ENCODE assay signal across 20 cellular contexts in the genomic region with DNA sequence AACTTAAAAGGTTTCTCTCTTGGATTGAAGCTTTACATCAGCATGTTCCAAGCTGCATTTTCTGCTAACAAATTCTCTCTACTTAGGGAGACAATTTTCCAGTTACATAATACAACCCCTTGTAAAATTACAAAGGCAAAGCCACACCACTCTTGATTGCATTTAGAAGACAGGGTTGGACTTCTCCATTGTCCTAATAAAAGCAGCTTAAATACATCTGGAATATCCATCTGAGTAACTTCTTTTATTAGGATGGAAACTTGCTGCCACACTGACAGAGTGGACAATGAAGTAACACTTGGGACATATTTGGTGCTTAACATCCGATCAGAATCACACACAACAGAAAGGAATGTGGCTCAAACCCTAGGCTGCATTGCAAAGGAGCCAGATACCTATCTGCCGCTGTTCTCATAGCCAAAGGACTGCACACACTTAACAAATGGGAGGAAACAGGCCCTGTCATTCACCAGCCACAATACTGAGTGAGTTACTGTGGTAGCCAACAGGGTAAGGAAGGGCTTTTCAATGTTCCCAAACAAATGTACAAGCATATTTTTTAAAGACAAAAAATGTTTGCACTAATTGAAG.
A peak's percentile ranks its signal among the peaks of the same experiment; 100 is the strongest.
DNase-seq lines count a peak whose midpoint lies in the region; ATAC-seq lines count a peak whose summit lies in the region.
"Had no signal": no experiment of that assay in that cellular context is flagged by ENCODE, and none has a peak within 500 bp of the region (broad histone marks: within the 10 kb centered on the region; RNA-seq: fewer than 3 reads in every experiment).

No MANE protein-coding gene starts in this region.

- no peaks in the 10 kb centered on the region for H3K27me3 ChIP-seq in BLaER1 treated with 17β-estradiol and CSF1 and Interleukin-3, amounts not matched to agents 10 nM and 100 nM
- H3K27me3 ChIP-seq: dorsolateral prefrontal cortex, vagina had no signal

- in situ Hi-C loops in T47D (cut with HindIII; ENCODE audit: low pct_unique_long_range_greater_than_20kb, low sequenced_read_pairs): no loop called here
- in situ Hi-C loops in ACHN (cut with HindIII; ENCODE audit: low pct_ligation_motif_present, low pct_unique_long_range_greater_than_20kb, low sequenced_read_pairs): no loop called here

- H4K20me1 ChIP-seq in BLaER1 treated with 17β-estradiol and CSF1 and Interleukin-3, amounts not matched to agents 10 nM and 100 nM: no peaks in the 10 kb centered on the region

- no peak overlapping the region; a peak in 1 of 20 replicates for H3K4me3 ChIP-seq in BLaER1 treated with 17β-estradiol and CSF1 and Interleukin-3, amounts not matched to agents 10 nM and 100 nM
- H3K4me3 ChIP-seq: dorsolateral prefrontal cortex, vagina had no signal

- H3K9ac ChIP-seq in BLaER1 treated with 17β-estradiol and CSF1 and Interleukin-3, amounts not matched to agents 10 nM and 100 nM: peak overlapping the region in 2 of 11 experiments; percentile 0 to 31; a peak in 2 of 22 replicates

- H3K9me3 ChIP-seq in BLaER1 treated with 17β-estradiol and CSF1 and Interleukin-3, amounts not matched to agents 10 nM and 100 nM (replicated peaks in 1 of 11): peaks cover 0 to 7% (median 0%) of the 10 kb centered on the region in 11 experiments; a peak in 4 of 22 replicates
- H3K9me3 ChIP-seq: vagina had no signal

- DNase-seq in LHCN-M2 (ENCODE audit: low read depth) (peak; percentile 25), T47D (ENCODE audit: low read depth in 1 of 2, low spot score in 1 of 2) (peak; percentile 43 to 90), myocyte (ENCODE audit: low read depth) (peak; percentile 53), NCI-H345 treated with DMSO at 0.1 percent for 48 hours (lab: John Stamatoyannopoulos, UW; ENCODE audit: unreplicated experiment) (no peak), ACHN (no peak), NOMO-1 treated with dmso at 0.1 percent for 144 hours (lab: John Stamatoyannopoulos, UW; ENCODE audit: unreplicated experiment) (no peak)
- DNase-seq: activated CD8-positive, alpha-beta memory T cell treated with anti-CD3 and anti-CD28 coated beads for 24 hours; dorsolateral prefrontal cortex; hippocampal formation; left colon; NCI-H1930; NCI-H82; RPMI8226; stimulated activated naive B cell treated with anti-CD40 and anti-IgM and Interleukin-4, amounts not matched to agents 10 μg/mL and 1 μg/mL and 100 μg/mL, for 72 hours; T-cell had no signal

- H3K27ac ChIP-seq in BLaER1 treated with 17β-estradiol and CSF1 and Interleukin-3, amounts not matched to agents 10 nM and 100 nM: peak overlapping the region in 3 of 11 experiments; percentile 4 to 44 (median 25); a peak in 3 of 22 replicates
- H3K27ac ChIP-seq: HL-60, vagina had no signal

- no peaks in the 10 kb centered on the region for H3K36me3 ChIP-seq in BLaER1 treated with 17β-estradiol and CSF1 and Interleukin-3, amounts not matched to agents 10 nM and 100 nM
- H3K36me3 ChIP-seq: vagina had no signal

- no peak for ATAC-seq in HG03025 (IDR thresholded peaks at IDR 0.05; ENCODE audit: low FRiP score, unreplicated experiment)
- ATAC-seq: left colon; stimulated activated naive B cell treated with anti-CD40 and anti-IgM and Interleukin-4, amounts not matched to agents 10 μg/mL and 1 μg/mL and 100 μg/mL, for 72 hours; T-cell; WTC11 had no signal

- peak overlapping the region in 8 of 11 experiments; percentile 66 to 88 (median 74); a peak in 16 of 22 replicates for H3K4me2 ChIP-seq in BLaER1 treated with 17β-estradiol and CSF1 and Interleukin-3, amounts not matched to agents 10 nM and 100 nM

- H3K4me1 ChIP-seq in BLaER1 treated with 17β-estradiol and CSF1 and Interleukin-3, amounts not matched to agents 10 nM and 100 nM: peaks cover 13 to 72% (median 46%) of the 10 kb centered on the region in 10 experiments
- H3K4me1 ChIP-seq: vagina had no signal

Comparison
In these comparisons a context has a peak if more than half of its experiments do, and no peak if none do; other contexts are left out.
1. DNase-seq: peak in LHCN-M2 (single experiment), T47D (2 of 2) and myocyte (single experiment); none in NCI-H345 treated with DMSO at 0.1 percent for 48 hours (single experiment), ACHN (single experiment) and NOMO-1 treated with dmso at 0.1 percent for 144 hours (single experiment).